Comparison of ENCODE assay signal across 16 cellular contexts in genomic region chr4:7041246-7041645, GRCh38. TPM values are rescaled to one million over a fixed set of nuclear protein-coding genes. Genes with fewer than 3 reads are reported as not detected.
DNase-seq lines count a peak whose midpoint lies in the region; ATAC-seq, FAIRE-seq and TF ChIP-seq lines count a peak whose summit lies in the region.
"Had no signal": no experiment of that assay in that cellular context is flagged by ENCODE, and none has a peak within 500 bp of the region (broad histone marks: within the 10 kb centered on the region; RNA-seq: fewer than 3 reads in every experiment).

No MANE protein-coding gene starts in this region.

- H3K36me3 Mint-ChIP-seq in natural killer cell = no peaks in the 10 kb centered on the region
- H3K36me3 Mint-ChIP-seq in natural killer cell treated with Interleukin-12 subunit alpha and Interleukin-12 subunit beta and Interleukin-15 and Interleukin-18, amount 100 ng/mL, for 72 hours = no peaks in the 10 kb centered on the region
- H3K36me3 Mint-ChIP-seq in astrocyte (ENCODE audit: low read depth, unreplicated experiment) = peaks cover 3% of the 10 kb centered on the region
- no peaks in the 10 kb centered on the region for H3K36me3 Mint-ChIP-seq in naive B cell

- H3K9ac ChIP-seq in astrocyte (ENCODE audit: low read length) = no peak overlapping the region

- H3K27me3 Mint-ChIP-seq in natural killer cell (ENCODE audit: low read depth in 2 of 2) (no peaks in the 10 kb centered on the region), astrocyte (ENCODE audit: low read depth, unreplicated experiment) (no peaks in the 10 kb centered on the region), naive B cell (no peaks in the 10 kb centered on the region)
- H3K27me3 Mint-ChIP-seq in natural killer cell treated with Interleukin-12 subunit alpha and Interleukin-12 subunit beta and Interleukin-15 and Interleukin-18, amount 100 ng/mL, for 72 hours = no peaks in the 10 kb centered on the region

- no peak for DNase-seq in natural killer cell
- no peak for DNase-seq in natural killer cell treated with Interleukin-12 subunit alpha and Interleukin-12 subunit beta and Interleukin-15 and Interleukin-18, amount 100 ng/mL, for 72 hours (ENCODE audit: low spot score)
- DNase-seq in astrocyte (ENCODE audit: low read depth) = no peak
- DNase-seq in naive B cell = no peak
- no peak for DNase-seq in upper lobe of right lung
- DNase-seq in activated CD8-positive, alpha-beta memory T cell treated with anti-CD3 and anti-CD28 coated beads for 24 hours = no peak
- DNase-seq: activated effector memory CD4-positive, alpha-beta T cell treated with anti-CD3 and anti-CD28 coated beads, Interleukin-2, amount 50 U/mL, for 16 hours; kidney glomerular epithelial cell; NCI-H226; sigmoid colon had no signal

- H3K4me3 ChIP-seq in astrocyte (ENCODE audit: insufficient read depth, low read depth, low read length) (no peak overlapping the region), upper lobe of right lung (peak overlapping the region; percentile 82)

- no peaks in the 10 kb centered on the region for H3K9me3 Mint-ChIP-seq in natural killer cell
- H3K9me3 Mint-ChIP-seq in natural killer cell treated with Interleukin-12 subunit alpha and Interleukin-12 subunit beta and Interleukin-15 and Interleukin-18, amount 100 ng/mL, for 72 hours = no peaks in the 10 kb centered on the region
- H3K9me3 Mint-ChIP-seq in astrocyte (ENCODE audit: unreplicated experiment) = no peaks in the 10 kb centered on the region
- H3K9me3 Mint-ChIP-seq in naive B cell = no peaks in the 10 kb centered on the region

- no peaks in the 10 kb centered on the region for H3K27me3 ChIP-seq in astrocyte (ENCODE audit: insufficient read depth, low read length)
- H3K27me3 ChIP-seq in upper lobe of right lung = no peaks in the 10 kb centered on the region
- H3K27me3 ChIP-seq: pancreas, sigmoid colon had no signal

- intact Hi-C loops in natural killer cell (cut with micrococcal nuclease) = no loop called here
- intact Hi-C loops in upper lobe of right lung (cut with DNase I) = no loop called here

- H3K27ac Mint-ChIP-seq in natural killer cell (no peak overlapping the region), astrocyte (ENCODE audit: unreplicated experiment) (no peak overlapping the region), naive B cell (peak overlapping the region in 2 of 6 donors; percentile 34 to 88)
- no peak overlapping the region for H3K27ac Mint-ChIP-seq in natural killer cell treated with Interleukin-12 subunit alpha and Interleukin-12 subunit beta and Interleukin-15 and Interleukin-18, amount 100 ng/mL, for 72 hours

- no peaks in the 10 kb centered on the region for H3K36me3 ChIP-seq in astrocyte (ENCODE audit: insufficient read depth, low read length)
- H3K36me3 ChIP-seq in upper lobe of right lung = no peaks in the 10 kb centered on the region
- H3K36me3 ChIP-seq: pancreas had no signal

- no peak overlapping the region for H2AFZ ChIP-seq in astrocyte (ENCODE audit: low read depth, low read length)

- ATAC-seq in natural killer cell (no peak), naive B cell (ENCODE audit: low read depth in 2 of 2) (no peak), upper lobe of right lung (no peak), HG02610 (IDR thresholded peaks at IDR 0.05; ENCODE audit: unreplicated experiment) (no peak), GM19395 (IDR thresholded peaks at IDR 0.05; ENCODE audit: unreplicated experiment) (no peak)
- ATAC-seq in natural killer cell treated with Interleukin-12 subunit alpha and Interleukin-12 subunit beta and Interleukin-15 and Interleukin-18, amount 100 ng/mL, for 72 hours = no peak
- ATAC-seq: pancreas had no signal

- H3K4me1 ChIP-seq in astrocyte (ENCODE audit: insufficient read depth, low read length) (peaks cover 25% of the 10 kb centered on the region), upper lobe of right lung (peaks cover 25% of the 10 kb centered on the region)

- no peak overlapping the region for H3K27ac ChIP-seq in astrocyte (ENCODE audit: low read depth, low read length)
- no peak overlapping the region for H3K27ac ChIP-seq in upper lobe of right lung
- H3K27ac ChIP-seq: WERI-Rb-1 had no signal

- H3K9me3 ChIP-seq in astrocyte (ENCODE audit: insufficient read depth, low read depth, low read length) = no peaks in the 10 kb centered on the region
- H3K9me3 ChIP-seq in upper lobe of right lung = no peaks in the 10 kb centered on the region
- H3K9me3 ChIP-seq: pancreas, sigmoid colon had no signal

- H3K4me2 ChIP-seq in astrocyte (ENCODE audit: low read length) = peak overlapping the region; percentile 99

- H3K4me1 Mint-ChIP-seq in natural killer cell = peaks cover 26 to 42% of the 10 kb centered on the region in 2 donors
- H3K4me1 Mint-ChIP-seq in natural killer cell treated with Interleukin-12 subunit alpha and Interleukin-12 subunit beta and Interleukin-15 and Interleukin-18, amount 100 ng/mL, for 72 hours (ENCODE audit: low read depth in 2 of 2) = peaks cover 25 to 34% of the 10 kb centered on the region in 2 donors
- peaks cover 33% of the 10 kb centered on the region for H3K4me1 Mint-ChIP-seq in astrocyte (ENCODE audit: low read depth, unreplicated experiment)
- peaks cover 30 to 42% (median 36%) of the 10 kb centered on the region in 3 donors for H3K4me1 Mint-ChIP-seq in naive B cell

- peaks cover 26% of the 10 kb centered on the region for H4K20me1 ChIP-seq in astrocyte (ENCODE audit: insufficient read depth, low read length)

- no peak for TF ChIP-seq CTCF in natural killer cell (IDR thresholded peaks at IDR 0.05)
- no peak for TF ChIP-seq CTCF in astrocyte (IDR thresholded peaks at IDR 0.05; ENCODE audit: insufficient read depth, low read depth, low read length)
- no peak for TF ChIP-seq CTCF in upper lobe of right lung (IDR thresholded peaks at IDR 0.05)

- H3K79me2 ChIP-seq in astrocyte (ENCODE audit: insufficient read depth, low read length) = peaks cover 28% of the 10 kb centered on the region

- FAIRE-seq in astrocyte (lab: Jason Lieb, UNC) = no peak
- FAIRE-seq: GM18507, H1, pancreas had no signal

- H3K4me3 Mint-ChIP-seq in natural killer cell = peak overlapping the region; percentile 82
- H3K4me3 Mint-ChIP-seq in natural killer cell treated with Interleukin-12 subunit alpha and Interleukin-12 subunit beta and Interleukin-15 and Interleukin-18, amount 100 ng/mL, for 72 hours = no peak overlapping the region
- no peak overlapping the region for H3K4me3 Mint-ChIP-seq in astrocyte (ENCODE audit: unreplicated experiment)
- peak overlapping the region; percentile 25 to 94 (median 84) for H3K4me3 Mint-ChIP-seq in naive B cell

RNA-seq across cellular contexts. Expression of gene TADA2B, which starts 1.9 kb away (rescaled TPM):
- 10 to 100 TPM; 22.7 to 36.3 (median 35.9) TPM for total RNA-seq in natural killer cell
- total RNA-seq in natural killer cell treated with Interleukin-12 subunit alpha and Interleukin-12 subunit beta and Interleukin-15 and Interleukin-18, amount 100 ng/mL, for 72 hours = 10 to 100 TPM; 15.8 to 16.9 TPM
- total RNA-seq in astrocyte = 18.0 and 19.8 TPM in 2 replicates
- 1 to 10 TPM; 4.2 to 6.3 (median 5.1) TPM for polyA plus RNA-seq in naive B cell (ENCODE audit: low read depth in 6 of 6)
- total RNA-seq in upper lobe of right lung = 23.2 TPM

RNA-seq across cellular contexts. Expression of gene GRPEL1, which starts 26.6 kb away (rescaled TPM):
- total RNA-seq in natural killer cell (10 to 100 TPM; 20.1 to 37.8 (median 36.8) TPM), astrocyte (48.3 and 55.8 TPM in 2 replicates), upper lobe of right lung (27.8 TPM)
- 10 to 100 TPM; 71.0 to 73.6 TPM for total RNA-seq in natural killer cell treated with Interleukin-12 subunit alpha and Interleukin-12 subunit beta and Interleukin-15 and Interleukin-18, amount 100 ng/mL, for 72 hours
- polyA plus RNA-seq in naive B cell (ENCODE audit: low read depth in 6 of 6) = 10 to 100 TPM; 29.8 to 36.1 (median 32.2) TPM

Comparison
In these comparisons a context has a peak if more than half of its experiments do, and no peak if none do; other contexts are left out.
1. H3K4me3 Mint-ChIP-seq: peak in natural killer cell (single experiment) and naive B cell (8 of 8); none in natural killer cell treated with Interleukin-12 subunit alpha and Interleukin-12 subunit beta and Interleukin-15 and Interleukin-18, amount 100 ng/mL, for 72 hours (single experiment) and astrocyte (single experiment).